19 cellular contexts compared by ENCODE assay signal in genomic region chr12:15208871-15209656, GRCh38. TPM values are rescaled to one million over a fixed set of nuclear protein-coding genes. Genes with fewer than 3 reads are reported as not detected.
DNase-seq lines count a peak whose midpoint lies in the region; ATAC-seq, FAIRE-seq and TF ChIP-seq lines count a peak whose summit lies in the region.
"Had no signal": no experiment of that assay in that cellular context is flagged by ENCODE, and none has a peak within 500 bp of the region (broad histone marks: within the 10 kb centered on the region; RNA-seq: fewer than 3 reads in every experiment).

No MANE protein-coding gene starts in this region.

- FAIRE-seq in D721Med (lab: Jason Lieb, UNC) = no peak
- FAIRE-seq: endothelial cell of umbilical vein had no signal

- 70 to 80% (median 72%) methylated on average over 7 of the region's 7 CpGs for WGBS in heart left ventricle, 4 donors
- WGBS in prostate gland = 73% methylated on average over 7 of the region's 7 CpGs

- H3K27ac ChIP-seq in heart left ventricle = peak overlapping the region in 10 of 12 donors; percentile 8 to 80 (median 65)
- H3K27ac ChIP-seq in prostate gland = peak overlapping the region; percentile 4 to 36
- H3K27ac ChIP-seq: cardiac muscle cell, PC-9 had no signal

- H3K4me1 ChIP-seq in heart left ventricle (peaks cover 0 to 46% (median 0%) of the 10 kb centered on the region in 12 donors), prostate gland (replicated peaks) (no peaks in the 10 kb centered on the region)
- H3K4me1 ChIP-seq: Caco-2 had no signal

- H3K4me1 Mint-ChIP-seq in natural killer cell treated with Interleukin-12 subunit alpha and Interleukin-12 subunit beta and Interleukin-15 and Interleukin-18, amount 100 ng/mL, for 72 hours (ENCODE audit: low read depth in 2 of 2) = no peaks in the 10 kb centered on the region
- H3K4me1 Mint-ChIP-seq: activated CD4-positive, alpha-beta T cell treated with anti-CD3 and anti-CD28 coated beads, Interleukin-2, amount 10 ng/mL, durations not matched to agents 24 days and 14 days; activated T-helper 17 cell treated with anti-CD3 and anti-CD28 coated beads, Interleukin-2, amount 50 U/mL, for 72 hours; stimulated activated naive CD8-positive, alpha-beta T cell treated with anti-CD3 and anti-CD28 coated beads, Interleukin-15, amount 100 ng/mL, for 72 hours had no signal

- no peak overlapping the region for H3K27ac Mint-ChIP-seq in natural killer cell treated with Interleukin-12 subunit alpha and Interleukin-12 subunit beta and Interleukin-15 and Interleukin-18, amount 100 ng/mL, for 72 hours
- H3K27ac Mint-ChIP-seq: activated CD4-positive, alpha-beta T cell treated with anti-CD3 and anti-CD28 coated beads, Interleukin-2, amount 10 ng/mL, durations not matched to agents 24 days and 14 days; activated T-helper 17 cell treated with anti-CD3 and anti-CD28 coated beads, Interleukin-2, amount 50 U/mL, for 72 hours; stimulated activated naive CD8-positive, alpha-beta T cell treated with anti-CD3 and anti-CD28 coated beads, Interleukin-15, amount 100 ng/mL, for 72 hours; T-helper 2 cell treated with Interferon-gamma antibody and Interleukin-4, amounts not matched to agents 5 μg/mL and 100 μg/mL, for 36 hours had no signal

- H3K4me3 ChIP-seq in heart left ventricle (no peak overlapping the region), prostate gland (no peak overlapping the region)
- H3K4me3 ChIP-seq: cardiac muscle cell, PC-9 had no signal

- no peaks in the 10 kb centered on the region for H3K9me3 Mint-ChIP-seq in natural killer cell treated with Interleukin-12 subunit alpha and Interleukin-12 subunit beta and Interleukin-15 and Interleukin-18, amount 100 ng/mL, for 72 hours
- H3K9me3 Mint-ChIP-seq: activated CD4-positive, alpha-beta T cell treated with anti-CD3 and anti-CD28 coated beads, Interleukin-2, amount 10 ng/mL, durations not matched to agents 24 days and 14 days; activated T-helper 17 cell treated with anti-CD3 and anti-CD28 coated beads, Interleukin-2, amount 50 U/mL, for 72 hours; stimulated activated naive CD8-positive, alpha-beta T cell treated with anti-CD3 and anti-CD28 coated beads, Interleukin-15, amount 100 ng/mL, for 72 hours; T-helper 2 cell treated with Interferon-gamma antibody and Interleukin-4, amounts not matched to agents 5 μg/mL and 100 μg/mL, for 36 hours had no signal

- H3K27me3 ChIP-seq in heart left ventricle (peaks cover 0 to 5% (median 0%) of the 10 kb centered on the region in 9 donors), prostate gland (replicated peaks; ENCODE audit: insufficient read depth) (no peaks in the 10 kb centered on the region)
- H3K27me3 ChIP-seq: cardiac muscle cell had no signal

- TF ChIP-seq CTCF in heart left ventricle (IDR thresholded peaks at IDR 0.05) (no peak), prostate gland (IDR thresholded peaks at IDR 0.05) (no peak), D721Med (IDR thresholded peaks at IDR 0.05; ENCODE audit: insufficient read depth, missing control alignments) (no peak)

- peak; percentile 64 for ATAC-seq in Right ventricle myocardium inferior
- peak in 2 of 4 donors; percentile 57 to 76 for ATAC-seq in heart left ventricle
- no peak for ATAC-seq in natural killer cell treated with Interleukin-12 subunit alpha and Interleukin-12 subunit beta and Interleukin-15 and Interleukin-18, amount 100 ng/mL, for 72 hours
- ATAC-seq: activated T-helper 17 cell treated with anti-CD3 and anti-CD28 coated beads, Interleukin-2, amount 50 U/mL, for 72 hours; stimulated activated naive CD8-positive, alpha-beta T cell treated with anti-CD3 and anti-CD28 coated beads, Interleukin-15, amount 100 ng/mL, for 72 hours had no signal

- H3K9me3 ChIP-seq in heart left ventricle = peaks cover 0 to 1% (median 0%) of the 10 kb centered on the region in 12 donors
- H3K9me3 ChIP-seq in prostate gland = no peaks in the 10 kb centered on the region
- H3K9me3 ChIP-seq: Caco-2 had no signal

- intact Hi-C loops in Right ventricle myocardium inferior (cut with DNase I) (no loop called here), cardiac septum (cut with DNase I) (loop anchor here (5.0 kb wide), 1 partner anchor 57 kb away; no protein-coding TSS in a partner anchor), heart left ventricle (cut with DNase I) (loop anchor here in 1 of 10 donors (5.0 kb wide), 1 partner anchor 42 kb away; no protein-coding TSS in a partner anchor), prostate gland (cut with DNase I) (no loop called here)

- DNase-seq in Right ventricle myocardium inferior (ENCODE audit: missing footprints) = no peak
- DNase-seq in cardiac septum (ENCODE audit: low spot score) = no peak
- DNase-seq in heart left ventricle = no peak
- DNase-seq in prostate gland (ENCODE audit: low spot score) = no peak
- DNase-seq in 8988T = no peak
- no peak for DNase-seq in D721Med (ENCODE audit: insufficient read length, low spot score)
- no peak for DNase-seq in natural killer cell treated with Interleukin-12 subunit alpha and Interleukin-12 subunit beta and Interleukin-15 and Interleukin-18, amount 100 ng/mL, for 72 hours (ENCODE audit: low spot score)
- no peak for DNase-seq in RPMI8226
- DNase-seq: activated CD4-positive, alpha-beta T cell treated with anti-CD3 and anti-CD28 coated beads, Interleukin-2, amount 10 ng/mL, durations not matched to agents 24 days and 14 days; MV-4-11; stimulated activated naive CD8-positive, alpha-beta T cell treated with anti-CD3 and anti-CD28 coated beads, Interleukin-15, amount 100 ng/mL, for 72 hours had no signal

- H3K36me3 ChIP-seq in heart left ventricle (no peaks in the 10 kb centered on the region), prostate gland (no peaks in the 10 kb centered on the region)
- H3K36me3 ChIP-seq: cardiac muscle cell had no signal

- peaks cover 12 to 20% of the 10 kb centered on the region in 2 donors for H3K27me3 Mint-ChIP-seq in natural killer cell treated with Interleukin-12 subunit alpha and Interleukin-12 subunit beta and Interleukin-15 and Interleukin-18, amount 100 ng/mL, for 72 hours
- H3K27me3 Mint-ChIP-seq: stimulated activated naive CD8-positive, alpha-beta T cell treated with anti-CD3 and anti-CD28 coated beads, Interleukin-15, amount 100 ng/mL, for 72 hours had no signal

- no peak for TF ChIP-seq POLR2A in heart left ventricle (IDR thresholded peaks at IDR 0.05)
- TF ChIP-seq POLR2A in prostate gland (IDR thresholded peaks at IDR 0.05) = no peak

- H3K4me3 Mint-ChIP-seq in natural killer cell treated with Interleukin-12 subunit alpha and Interleukin-12 subunit beta and Interleukin-15 and Interleukin-18, amount 100 ng/mL, for 72 hours = no peak overlapping the region
- H3K4me3 Mint-ChIP-seq: activated CD4-positive, alpha-beta T cell treated with anti-CD3 and anti-CD28 coated beads, Interleukin-2, amount 10 ng/mL, durations not matched to agents 24 days and 14 days; activated T-helper 17 cell treated with anti-CD3 and anti-CD28 coated beads, Interleukin-2, amount 50 U/mL, for 72 hours; stimulated activated naive CD8-positive, alpha-beta T cell treated with anti-CD3 and anti-CD28 coated beads, Interleukin-15, amount 100 ng/mL, for 72 hours; T-helper 2 cell treated with Interferon-gamma antibody and Interleukin-4, amounts not matched to agents 5 μg/mL and 100 μg/mL, for 36 hours had no signal

- no peaks in the 10 kb centered on the region for H3K36me3 Mint-ChIP-seq in natural killer cell treated with Interleukin-12 subunit alpha and Interleukin-12 subunit beta and Interleukin-15 and Interleukin-18, amount 100 ng/mL, for 72 hours

RNA-seq across cellular contexts. Expression of gene RERG, which starts 12.2 kb away (rescaled TPM):
- total RNA-seq in Right ventricle myocardium inferior (4.0 TPM), cardiac septum (3.1 TPM), heart left ventricle (10 to 100 TPM in 1 of 9 donors, 1 to 10 TPM in 8; 2.9 to 17.7 (median 4.2) TPM), prostate gland (10 to 100 TPM; 12.7 to 13.3 TPM)
- polyA plus RNA-seq in heart left ventricle = 1 to 10 TPM; 3.7 to 5.3 TPM
- not detected for total RNA-seq in natural killer cell treated with Interleukin-12 subunit alpha and Interleukin-12 subunit beta and Interleukin-15 and Interleukin-18, amount 100 ng/mL, for 72 hours
- total RNA-seq: A172; activated CD4-positive, alpha-beta T cell treated with anti-CD3 and anti-CD28 coated beads, Interleukin-2, amount 10 ng/mL, durations not matched to agents 24 days and 14 days; activated T-helper 17 cell treated with anti-CD3 and anti-CD28 coated beads, Interleukin-2, amount 50 U/mL, for 72 hours; Caco-2; endothelial cell of umbilical vein; mononuclear cell had no signal
- polyA plus RNA-seq: endothelial cell of umbilical vein had no signal
